In the genomic region with DNA sequence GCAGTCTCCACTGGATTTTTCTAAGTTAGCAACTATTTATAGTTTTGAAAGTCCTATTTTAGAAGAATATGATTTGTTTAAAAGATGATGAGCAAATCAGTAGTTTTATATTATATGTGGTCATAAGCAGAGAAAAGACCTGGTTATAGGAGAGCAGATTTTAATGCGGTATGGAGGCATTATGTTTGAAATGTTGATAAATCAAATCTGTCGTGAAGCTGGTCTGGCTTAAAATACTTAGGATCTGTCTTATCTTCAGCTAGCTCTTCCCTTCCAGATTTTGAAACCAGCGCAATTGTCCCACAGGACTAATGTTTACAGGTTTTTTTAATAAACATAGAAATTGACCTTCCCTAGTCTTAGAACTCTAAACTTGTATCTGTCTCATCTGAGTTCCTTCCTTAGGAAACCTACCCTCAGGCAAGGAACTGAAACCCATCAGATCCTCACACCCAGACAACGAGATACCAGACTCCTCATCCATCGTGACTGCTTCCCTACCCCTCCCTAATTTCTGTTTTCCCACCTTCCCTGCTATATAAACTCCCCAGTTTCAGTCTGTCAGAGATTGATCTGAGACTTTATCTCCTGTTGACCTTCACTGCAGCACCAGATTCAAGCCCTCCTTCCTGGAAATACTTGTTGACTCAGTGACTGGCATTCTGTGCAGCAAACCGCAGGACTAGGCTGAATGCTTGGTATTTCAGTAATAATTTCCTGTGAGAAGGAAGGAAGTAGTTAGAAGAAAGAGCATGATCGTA, we compare ENCODE assay signal across 10 cellular contexts. TPM values are rescaled to one million over a fixed set of nuclear protein-coding genes. Genes with fewer than 3 reads are reported as not detected.
A peak's percentile ranks its signal among the peaks of the same experiment; 100 is the strongest.
DNase-seq lines count a peak whose midpoint lies in the region; ATAC-seq and TF ChIP-seq lines count a peak whose summit lies in the region.
"Had no signal": no experiment of that assay in that cellular context is flagged by ENCODE, and none has a peak within 500 bp of the region (broad histone marks: within the 10 kb centered on the region; RNA-seq: fewer than 3 reads in every experiment).

No MANE protein-coding gene starts in this region.

- no peaks in the 10 kb centered on the region for H3K27me3 Mint-ChIP-seq in nephron progenitor cell (ENCODE audit: low read depth, poor library complexity)

- TF ChIP-seq POLR2A in body of pancreas (IDR thresholded peaks at IDR 0.05), result no peak

- H3K4me1 ChIP-seq in body of pancreas, result peaks cover 11% of the 10 kb centered on the region

- no peaks in the 10 kb centered on the region for H3K27me3 ChIP-seq in body of pancreas
- H3K27me3 ChIP-seq: heart left ventricle had no signal

- H3K4me3 ChIP-seq in body of pancreas, result no peak overlapping the region
- H3K4me3 ChIP-seq: heart left ventricle had no signal

- TF ChIP-seq CTCF in body of pancreas (IDR thresholded peaks at IDR 0.05) (no peak), nephron progenitor cell (IDR thresholded peaks at IDR 0.05) (no peak)

- intact Hi-C loops in body of pancreas (cut with DNase I), result no loop called here

- peak overlapping the region; percentile 83 for H3K27ac Mint-ChIP-seq in nephron progenitor cell

- H3K9me3 ChIP-seq in body of pancreas, result no peaks in the 10 kb centered on the region
- H3K9me3 ChIP-seq: heart left ventricle had no signal

- peak; percentile 70 for ATAC-seq in body of pancreas

- DNase-seq in GF-D8 (lab: John Stamatoyannopoulos, UW) (peak; percentile 53), OCI-M1 (lab: John Stamatoyannopoulos, UW) (peak; percentile 28), body of pancreas (peak; percentile 16 to 56 (median 38)), nephron progenitor cell (no peak), retina (no peak), putamen (ENCODE audit: low spot score) (no peak), NCI-H69 (lab: John Stamatoyannopoulos, UW) (no peak), NCI-H2107 (lab: John Stamatoyannopoulos, UW) (no peak)
- DNase-seq: heart left ventricle had no signal

- no peaks in the 10 kb centered on the region for H3K9me3 Mint-ChIP-seq in nephron progenitor cell

- peaks cover 6% of the 10 kb centered on the region for H3K4me1 Mint-ChIP-seq in nephron progenitor cell

- peak overlapping the region in 3 of 4 donors; percentile 28 to 55 (median 34) for H3K27ac ChIP-seq in body of pancreas

- H3K4me3 Mint-ChIP-seq in nephron progenitor cell, result no peak overlapping the region

- 27 to 31% methylated on average over 7 of the region's 7 CpGs for WGBS in body of pancreas, 2 donors

- no peaks in the 10 kb centered on the region for H3K36me3 ChIP-seq in body of pancreas (replicated peaks in 1 of 2; ENCODE audit: insufficient read depth in 1 of 2, low read depth in 2 of 2)
- H3K36me3 ChIP-seq: heart left ventricle had no signal

- peaks cover 4% of the 10 kb centered on the region for H3K36me3 Mint-ChIP-seq in nephron progenitor cell (ENCODE audit: low read depth)

RNA-seq across cellular contexts. Expression of gene CXCL17, which starts 37.8 kb away (rescaled TPM):
- 10 to 100 TPM in 1 of 2 donors, 1 to 10 TPM in 1; 6.3 to 19.2 TPM for total RNA-seq in body of pancreas
- total RNA-seq: heart left ventricle; T-helper 2 cell treated with Interferon-gamma antibody and Interleukin-4, amounts not matched to agents 100 ng/mL and 5 ng/mL, for 36 hours had no signal

RNA-seq across cellular contexts. Expression of gene CEACAM1, which starts 47.8 kb away (rescaled TPM):
- 1 to 10 TPM; 1.8 to 2.3 TPM for total RNA-seq in body of pancreas

RNA-seq across cellular contexts. Expression of gene LIPE, which starts 53.3 kb away (rescaled TPM):
- total RNA-seq in body of pancreas, result 100 to 1,000 TPM in 1 of 2 donors, 1 to 10 TPM in 1; 8.3 to 357 TPM

Comparison
In these comparisons a context has a peak if more than half of its experiments do, and no peak if none do; other contexts are left out.
1. DNase-seq: peak in GF-D8 (single experiment), OCI-M1 (single experiment) and body of pancreas (4 of 4); none in nephron progenitor cell (single experiment), retina (single experiment), putamen (single experiment), NCI-H69 (single experiment) and NCI-H2107 (single experiment).